In the genomic region with DNA sequence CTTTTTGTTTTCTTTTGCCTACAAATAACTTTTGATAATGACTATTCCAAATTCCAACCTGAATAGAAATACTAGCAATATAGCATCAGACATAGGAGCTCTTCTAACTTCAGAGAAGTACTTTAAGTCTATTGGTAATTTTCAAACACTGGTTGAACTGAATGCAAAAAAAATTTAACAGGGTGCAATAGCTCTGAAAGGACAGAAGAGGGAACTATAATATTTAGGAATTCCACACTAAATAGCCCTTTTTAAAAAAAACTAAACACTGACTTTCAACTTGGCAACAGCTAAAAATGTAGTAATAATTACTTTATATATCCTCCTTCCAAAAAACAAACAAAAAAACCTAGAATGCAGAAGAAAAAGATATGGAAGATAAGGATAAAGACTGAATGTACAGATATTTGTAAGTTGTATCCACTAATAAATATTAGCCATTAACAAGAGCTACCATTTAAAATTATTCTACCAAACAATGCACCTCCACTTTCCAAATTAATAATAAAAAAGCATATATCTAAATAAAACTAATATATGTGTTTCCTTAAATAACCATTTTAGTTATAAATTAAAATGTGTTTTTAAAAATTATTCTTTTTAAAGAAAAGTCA, we compare ENCODE assay signal across 1 cellular context.
TF ChIP-seq lines count a peak whose summit lies in the region.

No MANE protein-coding gene starts in this region.

TF ChIP-seq in SK-N-SH, 30 proteins besides CTCF, POLR2A, EP300 and RAD21 (continued from another document):
- TF ChIP-seq, protein P1, sequence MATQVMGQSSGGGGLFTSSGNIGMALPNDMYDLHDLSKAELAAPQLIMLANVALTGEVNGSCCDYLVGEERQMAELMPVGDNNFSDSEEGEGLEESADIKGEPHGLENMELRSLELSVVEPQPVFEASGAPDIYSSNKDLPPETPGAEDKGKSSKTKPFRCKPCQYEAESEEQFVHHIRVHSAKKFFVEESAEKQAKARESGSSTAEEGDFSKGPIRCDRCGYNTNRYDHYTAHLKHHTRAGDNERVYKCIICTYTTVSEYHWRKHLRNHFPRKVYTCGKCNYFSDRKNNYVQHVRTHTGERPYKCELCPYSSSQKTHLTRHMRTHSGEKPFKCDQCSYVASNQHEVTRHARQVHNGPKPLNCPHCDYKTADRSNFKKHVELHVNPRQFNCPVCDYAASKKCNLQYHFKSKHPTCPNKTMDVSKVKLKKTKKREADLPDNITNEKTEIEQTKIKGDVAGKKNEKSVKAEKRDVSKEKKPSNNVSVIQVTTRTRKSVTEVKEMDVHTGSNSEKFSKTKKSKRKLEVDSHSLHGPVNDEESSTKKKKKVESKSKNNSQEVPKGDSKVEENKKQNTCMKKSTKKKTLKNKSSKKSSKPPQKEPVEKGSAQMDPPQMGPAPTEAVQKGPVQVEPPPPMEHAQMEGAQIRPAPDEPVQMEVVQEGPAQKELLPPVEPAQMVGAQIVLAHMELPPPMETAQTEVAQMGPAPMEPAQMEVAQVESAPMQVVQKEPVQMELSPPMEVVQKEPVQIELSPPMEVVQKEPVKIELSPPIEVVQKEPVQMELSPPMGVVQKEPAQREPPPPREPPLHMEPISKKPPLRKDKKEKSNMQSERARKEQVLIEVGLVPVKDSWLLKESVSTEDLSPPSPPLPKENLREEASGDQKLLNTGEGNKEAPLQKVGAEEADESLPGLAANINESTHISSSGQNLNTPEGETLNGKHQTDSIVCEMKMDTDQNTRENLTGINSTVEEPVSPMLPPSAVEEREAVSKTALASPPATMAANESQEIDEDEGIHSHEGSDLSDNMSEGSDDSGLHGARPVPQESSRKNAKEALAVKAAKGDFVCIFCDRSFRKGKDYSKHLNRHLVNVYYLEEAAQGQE (IDR thresholded peaks at IDR 0.05; ENCODE audit: low read depth, low read length): no peak
